6 cellular contexts compared by ENCODE assay signal in genomic region chr17:7437369-7437863, GRCh38. TPM values are rescaled to one million over a fixed set of nuclear protein-coding genes. Genes with fewer than 3 reads are reported as not detected.
DNase-seq lines count a peak whose midpoint lies in the region; ATAC-seq and TF ChIP-seq lines count a peak whose summit lies in the region.

No MANE protein-coding gene starts in this region.

- no peaks in the 10 kb centered on the region for H3K36me3 ChIP-seq in endodermal cell (ENCODE audit: control insufficient read depth, insufficient read depth, low read length)

- peak overlapping the region; percentile 83 for H3K4me3 Mint-ChIP-seq in endodermal cell

- H3K36me3 Mint-ChIP-seq in endodermal cell (ENCODE audit: low read depth) = no peaks in the 10 kb centered on the region

- H3K27ac Mint-ChIP-seq in endodermal cell = peak overlapping the region; percentile 67

- DNase-seq in NB4 (ENCODE audit: low read depth) (no peak), endodermal cell (peak; percentile 73), skeletal muscle cell (ENCODE audit: low read depth) (no peak), NCI-H526 (lab: John Stamatoyannopoulos, UW) (no peak)

- H3K27ac ChIP-seq in endodermal cell (ENCODE audit: low read depth, low read length) = no peak overlapping the region

- no peak overlapping the region for H3K9ac ChIP-seq in endodermal cell (ENCODE audit: extremely low read depth, low read length, poor library complexity, severe bottlenecking)

- peaks cover 13% of the 10 kb centered on the region for H3K4me1 Mint-ChIP-seq in endodermal cell

- H3K9me3 ChIP-seq in endodermal cell (ENCODE audit: control insufficient read depth, low read length) = no peaks in the 10 kb centered on the region

- peak overlapping the region; percentile 17 for H3K4me3 ChIP-seq in NB4 (ENCODE audit: low read depth, low read length)
- H3K4me3 ChIP-seq in endodermal cell (ENCODE audit: low read length) = peak overlapping the region; percentile 66
- peak overlapping the region; percentile 61 for H3K4me3 ChIP-seq in skeletal muscle cell (ENCODE audit: low read depth, low read length)

- TF ChIP-seq CTCF in NB4 (IDR thresholded peaks at IDR 0.05; ENCODE audit: low read depth, low read length) (no peak), endodermal cell (conservative IDR thresholded peaks at IDR 0.05) (no peak)

- WGBS in endodermal cell (ENCODE audit: insufficient coverage in 1 of 2, insufficient read length in 1 of 2), 2 experiments = 17 to 36% methylated on average over 14 to 31 of the region's 31 CpGs

- H3K27me3 Mint-ChIP-seq in endodermal cell (ENCODE audit: insufficient read depth) = peaks cover 59% of the 10 kb centered on the region

- no peak for TF ChIP-seq POLR2A in NB4 (IDR thresholded peaks at IDR 0.05; ENCODE audit: extremely low read depth, insufficient read length)

- H3K4me1 ChIP-seq in endodermal cell (ENCODE audit: control insufficient read depth, insufficient read depth, low read length) = peaks cover 3% of the 10 kb centered on the region

- H3K27me3 ChIP-seq in endodermal cell (ENCODE audit: control insufficient read depth, insufficient read depth, low read length, poor library complexity, severe bottlenecking) = peaks cover 47% of the 10 kb centered on the region

- ATAC-seq in GM21423 (IDR thresholded peaks at IDR 0.05; ENCODE audit: unreplicated experiment) (no peak), GM18907 (IDR thresholded peaks at IDR 0.05; ENCODE audit: unreplicated experiment) (no peak)

- no peaks in the 10 kb centered on the region for H3K9me3 Mint-ChIP-seq in endodermal cell

RNA-seq across cellular contexts. Expression of gene FGF11, which starts 1.9 kb away (rescaled TPM):
- total RNA-seq in endodermal cell = 1 to 10 TPM; 4.0 to 8.8 TPM
- 14.4 TPM for polyA plus RNA-seq in endodermal cell (2013, experiment 1 of 2)
- polyA plus RNA-seq in endodermal cell (2013, experiment 2 of 2) = 15.3 TPM

RNA-seq across cellular contexts. Expression of gene TMEM102, which starts 2.2 kb away (rescaled TPM):
- 1 to 10 TPM; 6.5 to 8.6 TPM for total RNA-seq in endodermal cell
- polyA plus RNA-seq in endodermal cell (2013, experiment 1 of 2) = 2.8 TPM
- 1.5 TPM for polyA plus RNA-seq in endodermal cell (2013, experiment 2 of 2)

RNA-seq across cellular contexts. Expression of gene CHRNB1, which starts 7.4 kb away (rescaled TPM):
- total RNA-seq in endodermal cell = 10 to 100 TPM in 1 of 2 donors, 1 to 10 TPM in 1; 8.7 to 11.6 TPM
- 17.3 TPM for polyA plus RNA-seq in endodermal cell (2013, experiment 1 of 2)
- 13.0 TPM for polyA plus RNA-seq in endodermal cell (2013, experiment 2 of 2)

RNA-seq across cellular contexts. Expression of gene SPEM3, which starts 8.8 kb away (rescaled TPM):
- total RNA-seq in endodermal cell = not detected
- polyA plus RNA-seq in endodermal cell (2013, experiment 1 of 2) = not detected
- not detected for polyA plus RNA-seq in endodermal cell (2013, experiment 2 of 2)

RNA-seq across cellular contexts. Expression of gene SPEM2, which starts 12.0 kb away (rescaled TPM):
- total RNA-seq in endodermal cell = not detected
- not detected for polyA plus RNA-seq in endodermal cell (2013, experiment 1 of 2)
- polyA plus RNA-seq in endodermal cell (2013, experiment 2 of 2) = not detected
